24 cellular contexts compared by ENCODE assay signal in genomic region chr6:11964729-11965128, GRCh38.
"Had no signal": no experiment of that assay in that cellular context is flagged by ENCODE, and none has a peak within 500 bp of the region (broad histone marks: within the 10 kb centered on the region; RNA-seq: fewer than 3 reads in every experiment).

No MANE protein-coding gene starts in this region.

- H3K27ac ChIP-seq: ascending aorta, left ventricle myocardium inferior, neutrophil, right lobe of liver, skin epidermis, uterus, WERI-Rb-1 had no signal

- H3K27me3 ChIP-seq: ascending aorta, neutrophil, right lobe of liver, uterus had no signal

- DNase-seq: activated CD4-positive, alpha-beta T cell treated with anti-CD3 and anti-CD28 coated beads for 48 hours; activated CD4-positive, alpha-beta T cell treated with anti-CD3 and anti-CD28 coated beads, Interleukin-2, amount 50 U/mL, for 48 hours; activated CD8-positive, alpha-beta memory T cell treated with anti-CD3 and anti-CD28 coated beads for 24 hours; activated effector memory CD4-positive, alpha-beta T cell treated with Interleukin-2 at 50 U/mL for 16 hours; activated naive CD4-positive, alpha-beta T cell treated with Interleukin-2 at 50 U/mL for 16 hours; cortex of kidney; effector memory CD8-positive, alpha-beta T cell; islet precursor cell; left ventricle myocardium inferior; mucosa of descending colon; right lobe of liver; stimulated activated CD4-positive, alpha-beta T cell treated with anti-CD3 and anti-CD28 coated beads, Interleukin-12 subunit alpha, Interleukin-12 subunit beta, amount 100 ng/mL, for 4 hours; stimulated activated CD4-positive, alpha-beta T cell treated with anti-CD3 and anti-CD28 coated beads, Interleukin-4, amount 100 ng/mL, for 1 hour; substantia nigra; T1000; uterus; WERI-Rb-1 had no signal

- H3K4me1 ChIP-seq: ascending aorta, uterus had no signal

- ATAC-seq: activated CD4-positive, CD25-positive, alpha-beta regulatory T cell treated with anti-CD3 and anti-CD28 coated beads, Interleukin-2, amount 50 U/mL, for 24 hours; effector memory CD8-positive, alpha-beta T cell; mucosa of descending colon; natural killer cell treated with Interleukin-12 subunit alpha and Interleukin-12 subunit beta and Interleukin-15 and Interleukin-18, amount 100 ng/mL, for 72 hours; stimulated activated effector memory CD8-positive, alpha-beta T cell treated with anti-CD3 and anti-CD28 coated beads, Interleukin-12 subunit alpha, Interleukin-12 subunit beta, amount 100 ng/mL, for 72 hours had no signal

- H3K9me3 ChIP-seq: ascending aorta, left ventricle myocardium inferior, mucosa of descending colon, neutrophil, right lobe of liver, uterus had no signal

- H3K36me3 ChIP-seq: ascending aorta, left ventricle myocardium inferior, neutrophil, right lobe of liver, uterus, WERI-Rb-1 had no signal

- H3K4me3 ChIP-seq: ascending aorta, left ventricle myocardium inferior, lung, mucosa of descending colon, right lobe of liver, skin epidermis, uterus had no signal
